Comparison of ENCODE assay signal across 12 cellular contexts in genomic region chr1:8667869-8668595, GRCh38.
A peak's percentile ranks its signal among the peaks of the same experiment; 100 is the strongest.
DNase-seq lines count a peak whose midpoint lies in the region; ATAC-seq and TF ChIP-seq lines count a peak whose summit lies in the region.
"Had no signal": no experiment of that assay in that cellular context is flagged by ENCODE, and none has a peak within 500 bp of the region (broad histone marks: within the 10 kb centered on the region; RNA-seq: fewer than 3 reads in every experiment).

No MANE protein-coding gene starts in this region.

- H3K36me3 ChIP-seq in A673 (ENCODE audit: insufficient read depth, low read length, poor library complexity, severe bottlenecking) (no peaks in the 10 kb centered on the region), right lobe of liver (no peaks in the 10 kb centered on the region)

- no peak for TF ChIP-seq POLR2A in right lobe of liver (IDR thresholded peaks at IDR 0.05)

- H3K9me3 ChIP-seq in A673 (ENCODE audit: low read depth, low read length, poor library complexity, severe bottlenecking) (no peaks in the 10 kb centered on the region), right lobe of liver (no peaks in the 10 kb centered on the region)

- H3K4me3 ChIP-seq in A673 (ENCODE audit: low read depth, low read length, poor library complexity, severe bottlenecking) = no peak overlapping the region
- no peak overlapping the region for H3K4me3 ChIP-seq in right lobe of liver

- intact Hi-C loops in A673 (cut with micrococcal nuclease; ENCODE audit: unreplicated experiment) = loop anchor here (10.0 kb wide), 1 partner anchor 203 kb away; no protein-coding TSS in a partner anchor
- intact Hi-C loops in right lobe of liver (cut with DNase I) = no loop called here

- H3K36me3 Mint-ChIP-seq in HFFc6 (ENCODE audit: low read depth) = no peaks in the 10 kb centered on the region

- no peaks in the 10 kb centered on the region for H3K27me3 Mint-ChIP-seq in HFFc6 (ENCODE audit: insufficient read depth)

- TF ChIP-seq CTCF in A673 (conservative IDR thresholded peaks at IDR 0.05; ENCODE audit: low read depth, low read length) (no peak), HFFc6 (IDR thresholded peaks at IDR 0.05) (no peak), right lobe of liver (IDR thresholded peaks at IDR 0.05) (no peak)

- H3K27ac ChIP-seq in A673 (ENCODE audit: low read depth, low read length, poor library complexity, severe bottlenecking) = peak overlapping the region; percentile 77
- H3K27ac ChIP-seq in right lobe of liver = peak overlapping the region in 1 of 3 donors; percentile 6
- H3K27ac ChIP-seq: foreskin keratinocyte had no signal

- POLR2A ChIA-PET in A673 (lab: Charles Lee; ENCODE audit: low non-redundant PET) = no interaction called here

- H3K27ac Mint-ChIP-seq in HFFc6 = peak overlapping the region; percentile 60

- H3K9me3 Mint-ChIP-seq in HFFc6 = no peaks in the 10 kb centered on the region

- BruUV-seq in A673 (replicated peaks; lab: Mats Ljungman, UMichigan) = no TSS peak

- ATAC-seq in right lobe of liver = peak; percentile 47 to 68 (median 62)
- ATAC-seq in GM19397 (IDR thresholded peaks at IDR 0.05; ENCODE audit: unreplicated experiment) = no peak
- ATAC-seq: foreskin keratinocyte had no signal

- H3K4me3 Mint-ChIP-seq in HFFc6 = no peak overlapping the region; the same call in 1 of the 2 replicates

- H3K27me3 ChIP-seq in A673 (replicated peaks; ENCODE audit: insufficient read depth, low read depth, low read length, poor library complexity) (no peaks in the 10 kb centered on the region), right lobe of liver (no peaks in the 10 kb centered on the region)
- H3K27me3 ChIP-seq: foreskin keratinocyte had no signal

- in situ Hi-C loops in KBM-7 (cut with MboI; ENCODE audit: low pct_unique_long_range_greater_than_20kb, low sequenced_read_pairs) = no loop called here

- DNase-seq in A673 (ENCODE audit: low spot score) = no peak
- peak; percentile 25 for DNase-seq in HFFc6
- peak; percentile 41 for DNase-seq in astrocyte of the hippocampus (ENCODE audit: low read depth, low spot score)
- DNase-seq in right lobe of liver = no peak
- DNase-seq in KBM-7 = no peak
- no peak for DNase-seq in NCI-H2107 (lab: John Stamatoyannopoulos, UW)
- DNase-seq in stimulated activated CD4-positive, alpha-beta T cell treated with anti-CD3 and anti-CD28 coated beads, Interleukin-4, amount 100 ng/mL, for 24 hours = no peak
- DNase-seq: aorta, foreskin keratinocyte, midbrain, NCI-H1105 had no signal

- WGBS in right lobe of liver (ENCODE audit: insufficient coverage, low coverage, low lambda C conversion rate, missing lambda C conversion rate) = 66% methylated on average over 5 of the region's 5 CpGs

- H3K4me1 ChIP-seq in A673 (ENCODE audit: insufficient read depth, low read length, poor library complexity, severe bottlenecking) (peaks cover 96% of the 10 kb centered on the region), right lobe of liver (peaks cover 0 to 61% (median 17%) of the 10 kb centered on the region in 4 donors)

- peaks cover 44% of the 10 kb centered on the region for H3K4me1 Mint-ChIP-seq in HFFc6 (ENCODE audit: low read depth)

- CTCF ChIA-PET in A673 (lab: Charles Lee) = no interaction called here

Comparison
In these comparisons a context has a peak if more than half of its experiments do, and no peak if none do; other contexts are left out.
1. DNase-seq: peak in HFFc6 (single experiment) and astrocyte of the hippocampus (single experiment); none in A673 (single experiment), right lobe of liver (0 of 3), KBM-7 (single experiment), NCI-H2107 (single experiment) and stimulated activated CD4-positive, alpha-beta T cell treated with anti-CD3 and anti-CD28 coated beads, Interleukin-4, amount 100 ng/mL, for 24 hours (single experiment).